ENCODE assay signal across 1 cellular context in the genomic region with DNA sequence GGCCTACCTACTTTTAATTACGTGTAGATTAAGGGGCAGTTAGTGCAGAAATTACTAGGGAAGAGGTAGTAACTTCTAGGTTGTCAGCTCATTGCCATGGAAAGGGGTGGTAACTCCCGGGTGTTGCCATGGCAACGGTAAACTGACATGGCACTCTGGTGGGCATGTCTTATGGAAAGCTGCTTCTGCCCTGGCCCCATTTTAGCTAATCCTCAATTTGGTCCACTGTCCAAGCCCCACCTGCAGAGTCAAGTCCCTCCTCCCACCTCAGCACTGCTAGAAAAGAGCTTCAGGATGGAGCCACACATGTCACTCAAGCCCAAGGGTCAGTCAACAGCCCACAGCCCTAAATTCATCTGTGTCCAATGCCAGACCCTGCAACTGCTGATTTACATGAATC.
A peak's percentile ranks its signal among the peaks of the same experiment; 100 is the strongest.
TF ChIP-seq lines count a peak whose summit lies in the region.

No MANE protein-coding gene starts in this region.

TF ChIP-seq in GM12878, 131 proteins besides CTCF, POLR2A, EP300 and RAD21:
- TF ChIP-seq, protein P1, sequence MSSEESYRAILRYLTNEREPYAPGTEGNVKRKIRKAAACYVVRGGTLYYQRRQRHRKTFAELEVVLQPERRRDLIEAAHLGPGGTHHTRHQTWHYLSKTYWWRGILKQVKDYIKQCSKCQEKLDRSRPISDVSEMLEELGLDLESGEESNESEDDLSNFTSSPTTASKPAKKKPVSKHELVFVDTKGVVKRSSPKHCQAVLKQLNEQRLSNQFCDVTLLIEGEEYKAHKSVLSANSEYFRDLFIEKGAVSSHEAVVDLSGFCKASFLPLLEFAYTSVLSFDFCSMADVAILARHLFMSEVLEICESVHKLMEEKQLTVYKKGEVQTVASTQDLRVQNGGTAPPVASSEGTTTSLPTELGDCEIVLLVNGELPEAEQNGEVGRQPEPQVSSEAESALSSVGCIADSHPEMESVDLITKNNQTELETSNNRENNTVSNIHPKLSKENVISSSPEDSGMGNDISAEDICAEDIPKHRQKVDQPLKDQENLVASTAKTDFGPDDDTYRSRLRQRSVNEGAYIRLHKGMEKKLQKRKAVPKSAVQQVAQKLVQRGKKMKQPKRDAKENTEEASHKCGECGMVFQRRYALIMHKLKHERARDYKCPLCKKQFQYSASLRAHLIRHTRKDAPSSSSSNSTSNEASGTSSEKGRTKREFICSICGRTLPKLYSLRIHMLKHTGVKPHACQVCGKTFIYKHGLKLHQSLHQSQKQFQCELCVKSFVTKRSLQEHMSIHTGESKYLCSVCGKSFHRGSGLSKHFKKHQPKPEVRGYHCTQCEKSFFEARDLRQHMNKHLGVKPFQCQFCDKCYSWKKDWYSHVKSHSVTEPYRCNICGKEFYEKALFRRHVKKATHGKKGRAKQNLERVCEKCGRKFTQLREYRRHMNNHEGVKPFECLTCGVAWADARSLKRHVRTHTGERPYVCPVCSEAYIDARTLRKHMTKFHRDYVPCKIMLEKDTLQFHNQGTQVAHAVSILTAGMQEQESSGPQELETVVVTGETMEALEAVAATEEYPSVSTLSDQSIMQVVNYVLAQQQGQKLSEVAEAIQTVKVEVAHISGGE (CRISPR knock-in tag; IDR thresholded peaks at IDR 0.05): no peak
- TF ChIP-seq SP1 (IDR thresholded peaks at IDR 0.05; ENCODE audit: low read depth, low read length): no peak
- peak; percentile 60; the same call in 1 of the 2 replicates for TF ChIP-seq BMI1 (IDR thresholded peaks at IDR 0.05; ENCODE audit: borderline replicate concordance)
- TF ChIP-seq, protein P2, sequence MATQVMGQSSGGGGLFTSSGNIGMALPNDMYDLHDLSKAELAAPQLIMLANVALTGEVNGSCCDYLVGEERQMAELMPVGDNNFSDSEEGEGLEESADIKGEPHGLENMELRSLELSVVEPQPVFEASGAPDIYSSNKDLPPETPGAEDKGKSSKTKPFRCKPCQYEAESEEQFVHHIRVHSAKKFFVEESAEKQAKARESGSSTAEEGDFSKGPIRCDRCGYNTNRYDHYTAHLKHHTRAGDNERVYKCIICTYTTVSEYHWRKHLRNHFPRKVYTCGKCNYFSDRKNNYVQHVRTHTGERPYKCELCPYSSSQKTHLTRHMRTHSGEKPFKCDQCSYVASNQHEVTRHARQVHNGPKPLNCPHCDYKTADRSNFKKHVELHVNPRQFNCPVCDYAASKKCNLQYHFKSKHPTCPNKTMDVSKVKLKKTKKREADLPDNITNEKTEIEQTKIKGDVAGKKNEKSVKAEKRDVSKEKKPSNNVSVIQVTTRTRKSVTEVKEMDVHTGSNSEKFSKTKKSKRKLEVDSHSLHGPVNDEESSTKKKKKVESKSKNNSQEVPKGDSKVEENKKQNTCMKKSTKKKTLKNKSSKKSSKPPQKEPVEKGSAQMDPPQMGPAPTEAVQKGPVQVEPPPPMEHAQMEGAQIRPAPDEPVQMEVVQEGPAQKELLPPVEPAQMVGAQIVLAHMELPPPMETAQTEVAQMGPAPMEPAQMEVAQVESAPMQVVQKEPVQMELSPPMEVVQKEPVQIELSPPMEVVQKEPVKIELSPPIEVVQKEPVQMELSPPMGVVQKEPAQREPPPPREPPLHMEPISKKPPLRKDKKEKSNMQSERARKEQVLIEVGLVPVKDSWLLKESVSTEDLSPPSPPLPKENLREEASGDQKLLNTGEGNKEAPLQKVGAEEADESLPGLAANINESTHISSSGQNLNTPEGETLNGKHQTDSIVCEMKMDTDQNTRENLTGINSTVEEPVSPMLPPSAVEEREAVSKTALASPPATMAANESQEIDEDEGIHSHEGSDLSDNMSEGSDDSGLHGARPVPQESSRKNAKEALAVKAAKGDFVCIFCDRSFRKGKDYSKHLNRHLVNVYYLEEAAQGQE (IDR thresholded peaks at IDR 0.05; ENCODE audit: low read depth, low read length): no peak
- TF ChIP-seq NBN (IDR thresholded peaks at IDR 0.05): no peak
- TF ChIP-seq SPI1 (IDR thresholded peaks at IDR 0.05; ENCODE audit: borderline replicate concordance, insufficient read depth, low read depth, low read length): no peak
- TF ChIP-seq, protein P3, sequence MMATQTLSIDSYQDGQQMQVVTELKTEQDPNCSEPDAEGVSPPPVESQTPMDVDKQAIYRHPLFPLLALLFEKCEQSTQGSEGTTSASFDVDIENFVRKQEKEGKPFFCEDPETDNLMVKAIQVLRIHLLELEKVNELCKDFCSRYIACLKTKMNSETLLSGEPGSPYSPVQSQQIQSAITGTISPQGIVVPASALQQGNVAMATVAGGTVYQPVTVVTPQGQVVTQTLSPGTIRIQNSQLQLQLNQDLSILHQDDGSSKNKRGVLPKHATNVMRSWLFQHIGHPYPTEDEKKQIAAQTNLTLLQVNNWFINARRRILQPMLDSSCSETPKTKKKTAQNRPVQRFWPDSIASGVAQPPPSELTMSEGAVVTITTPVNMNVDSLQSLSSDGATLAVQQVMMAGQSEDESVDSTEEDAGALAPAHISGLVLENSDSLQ (IDR thresholded peaks at IDR 0.05): peak; percentile 40; the same call in 1 of the 2 replicates
